Comparison of ENCODE assay signal across 9 cellular contexts in genomic region chr3:154040283-154040682, GRCh38.
DNase-seq lines count a peak whose midpoint lies in the region; ATAC-seq, FAIRE-seq and TF ChIP-seq lines count a peak whose summit lies in the region.
"Had no signal": no experiment of that assay in that cellular context is flagged by ENCODE, and none has a peak within 500 bp of the region (broad histone marks: within the 10 kb centered on the region; RNA-seq: fewer than 3 reads in every experiment).

No MANE protein-coding gene starts in this region.

- no peak overlapping the region for H3K27ac ChIP-seq in K562 (ENCODE audit: extremely low read depth, low read depth, low read length)
- no peak overlapping the region for H3K27ac ChIP-seq in transverse colon

- H3K4me2 ChIP-seq in K562 (ENCODE audit: insufficient read depth, low read length), result no peak overlapping the region

- DNase-seq in activated CD8-positive, alpha-beta T cell treated with anti-CD3 and anti-CD28 coated beads for 36 hours, result no peak
- DNase-seq in activated CD8-positive, alpha-beta T cell treated with anti-CD3 and anti-CD28 coated beads, Interleukin-2, amount 10 ng/mL, durations not matched to agents 7 days and 5 days, result no peak
- DNase-seq in K562 (ENCODE audit: extremely low read depth in 1 of 4, low spot score in 3 of 4), result peak in 1 of 4 experiments; percentile 22
- no peak for DNase-seq in transverse colon
- DNase-seq in NCI-H2227 treated with DMSO at 0.1 percent for 48 hours (lab: John Stamatoyannopoulos, UW), result no peak
- DNase-seq in medulla oblongata (ENCODE audit: extremely low spot score), result no peak

- intact Hi-C loops in activated CD8-positive, alpha-beta T cell treated with anti-CD3 and anti-CD28 coated beads for 36 hours (cut with micrococcal nuclease), result no loop called here
- intact Hi-C loops in K562 (cut with micrococcal nuclease) (loop anchor here (2.0 kb wide), 1 partner anchor 213 kb away; no protein-coding TSS in a partner anchor), transverse colon (cut with DNase I; ENCODE audit: low total_unique reads) (no loop called here)

- H3K36me3 ChIP-seq in K562 (ENCODE audit: control insufficient read depth, insufficient read depth, low read length) (no peaks in the 10 kb centered on the region), transverse colon (no peaks in the 10 kb centered on the region)

- H4K20me1 ChIP-seq in K562 (replicated peaks; ENCODE audit: control insufficient read depth, insufficient read depth, low read length), result no peaks in the 10 kb centered on the region

- in situ Hi-C loops in K562 (cut with MboI), result no loop called here
- in situ Hi-C loops in transverse colon (cut with MboI; ENCODE audit: low pct_ligation_motif_present in 1 of 4, low pct_unique_long_range_greater_than_20kb in 1 of 4, low sequenced_read_pairs in 3 of 4), result no loop called here

- TF ChIP-seq POLR2A in K562 (conservative IDR thresholded peaks at IDR 0.05), result no peak
- TF ChIP-seq POLR2A in transverse colon (IDR thresholded peaks at IDR 0.05), result no peak

- no peaks in the 10 kb centered on the region for H3K4me1 Mint-ChIP-seq in activated CD8-positive, alpha-beta T cell treated with anti-CD3 and anti-CD28 coated beads for 36 hours (ENCODE audit: low read depth)
- no peaks in the 10 kb centered on the region for H3K4me1 Mint-ChIP-seq in activated CD8-positive, alpha-beta T cell treated with anti-CD3 and anti-CD28 coated beads, Interleukin-2, amount 10 ng/mL, durations not matched to agents 7 days and 5 days (ENCODE audit: low read depth)
- H3K4me1 Mint-ChIP-seq: activated naive CD4-positive, alpha-beta T cell treated with anti-CD3 and anti-CD28 coated beads, Interleukin-2, amount 50 U/mL, for 24 hours had no signal

- no peaks in the 10 kb centered on the region for H3K79me2 ChIP-seq in K562 (ENCODE audit: control insufficient read depth, insufficient read depth, low read length)

- H3K27ac Mint-ChIP-seq in activated CD8-positive, alpha-beta T cell treated with anti-CD3 and anti-CD28 coated beads for 36 hours, result no peak overlapping the region
- H3K27ac Mint-ChIP-seq in activated CD8-positive, alpha-beta T cell treated with anti-CD3 and anti-CD28 coated beads, Interleukin-2, amount 10 ng/mL, durations not matched to agents 7 days and 5 days, result no peak overlapping the region
- H3K27ac Mint-ChIP-seq: activated naive CD4-positive, alpha-beta T cell treated with anti-CD3 and anti-CD28 coated beads, Interleukin-2, amount 50 U/mL, for 24 hours had no signal

- TF ChIP-seq EP300 in K562 (IDR thresholded peaks at IDR 0.05; ENCODE audit: low read length) (no peak), transverse colon (IDR thresholded peaks at IDR 0.05; ENCODE audit: low read depth) (no peak)

- peak; percentile 26 for TF ChIP-seq CTCF in activated CD8-positive, alpha-beta T cell treated with anti-CD3 and anti-CD28 coated beads for 36 hours (IDR thresholded peaks at IDR 0.05)
- TF ChIP-seq CTCF in K562 (IDR thresholded peaks at IDR 0.05 in 2 of 3, conservative IDR thresholded peaks at IDR 0.05 in 1 of 3; ENCODE audit: insufficient read depth in 2 of 3, low read depth in 1 of 3, low read length in 3 of 3) (peak in 2 of 3 experiments; percentile 35 to 36; a peak in 3 of 6 replicates), transverse colon (IDR thresholded peaks at IDR 0.05) (peak; percentile 18 to 32 (median 21))

- H3K4me3 Mint-ChIP-seq in activated CD8-positive, alpha-beta T cell treated with anti-CD3 and anti-CD28 coated beads for 36 hours, result no peak overlapping the region
- H3K4me3 Mint-ChIP-seq in activated CD8-positive, alpha-beta T cell treated with anti-CD3 and anti-CD28 coated beads, Interleukin-2, amount 10 ng/mL, durations not matched to agents 7 days and 5 days, result no peak overlapping the region
- H3K4me3 Mint-ChIP-seq: activated naive CD4-positive, alpha-beta T cell treated with anti-CD3 and anti-CD28 coated beads, Interleukin-2, amount 50 U/mL, for 24 hours had no signal

- no TSS peak for BruUV-seq in K562 (replicated peaks; lab: Mats Ljungman, UMichigan)

- no peak for ATAC-seq in activated CD8-positive, alpha-beta T cell treated with anti-CD3 and anti-CD28 coated beads for 36 hours
- no peak for ATAC-seq in activated CD8-positive, alpha-beta T cell treated with anti-CD3 and anti-CD28 coated beads, Interleukin-2, amount 10 ng/mL, durations not matched to agents 7 days and 5 days
- ATAC-seq in HG03520 (IDR thresholded peaks at IDR 0.05; ENCODE audit: unreplicated experiment) (peak; percentile 77), K562 (peak; percentile 71; the same call in 2 of the 3 replicates), GM19397 (IDR thresholded peaks at IDR 0.05; ENCODE audit: unreplicated experiment) (no peak)

- POLR2A ChIA-PET in activated CD8-positive, alpha-beta T cell treated with anti-CD3 and anti-CD28 coated beads for 36 hours (lab: Charles Lee), result no interaction called here
- POLR2A ChIA-PET in activated CD8-positive, alpha-beta T cell treated with anti-CD3 and anti-CD28 coated beads, Interleukin-2, amount 10 ng/mL, durations not matched to agents 7 days and 5 days (lab: Charles Lee), result no interaction called here
- POLR2A ChIA-PET in K562 (lab: Yijun Ruan, JAX), result no interaction called here

- no peaks in the 10 kb centered on the region for H3K9me3 Mint-ChIP-seq in activated CD8-positive, alpha-beta T cell treated with anti-CD3 and anti-CD28 coated beads for 36 hours
- H3K9me3 Mint-ChIP-seq in activated CD8-positive, alpha-beta T cell treated with anti-CD3 and anti-CD28 coated beads, Interleukin-2, amount 10 ng/mL, durations not matched to agents 7 days and 5 days (ENCODE audit: insufficient read depth), result no peaks in the 10 kb centered on the region
- H3K9me3 Mint-ChIP-seq: activated naive CD4-positive, alpha-beta T cell treated with anti-CD3 and anti-CD28 coated beads, Interleukin-2, amount 50 U/mL, for 24 hours had no signal

- H3K27me3 ChIP-seq in K562 (ENCODE audit: control insufficient read depth in 2 of 2, insufficient read depth in 2 of 2, low read length in 2 of 2), result no peaks in the 10 kb centered on the region
- H3K27me3 ChIP-seq in transverse colon, result no peaks in the 10 kb centered on the region

- peaks cover 3% of the 10 kb centered on the region for H3K27me3 Mint-ChIP-seq in activated CD8-positive, alpha-beta T cell treated with anti-CD3 and anti-CD28 coated beads for 36 hours
- no peaks in the 10 kb centered on the region for H3K27me3 Mint-ChIP-seq in activated CD8-positive, alpha-beta T cell treated with anti-CD3 and anti-CD28 coated beads, Interleukin-2, amount 10 ng/mL, durations not matched to agents 7 days and 5 days (ENCODE audit: low read depth)
- H3K27me3 Mint-ChIP-seq: activated naive CD4-positive, alpha-beta T cell treated with anti-CD3 and anti-CD28 coated beads, Interleukin-2, amount 50 U/mL, for 24 hours had no signal

- CTCF ChIA-PET in activated CD8-positive, alpha-beta T cell treated with anti-CD3 and anti-CD28 coated beads for 36 hours (lab: Charles Lee), result no interaction called here
- CTCF ChIA-PET in activated CD8-positive, alpha-beta T cell treated with anti-CD3 and anti-CD28 coated beads, Interleukin-2, amount 10 ng/mL, durations not matched to agents 7 days and 5 days (lab: Charles Lee), result no interaction called here
- CTCF ChIA-PET in K562 (lab: Yijun Ruan, JAX; ENCODE audit: low intra/inter-chr PET ratio), result interaction anchor here (1.7 kb wide), 1 partner anchor 213 kb away, joined by 9 read pairs; no protein-coding TSS in a partner anchor

- peak; percentile 22 to 41; a peak in 3 of 4 replicates for TF ChIP-seq RAD21 in K562 (CRISPR knock-in tag; conservative IDR thresholded peaks at IDR 0.05 in 1 of 2, IDR thresholded peaks at IDR 0.05 in 1 of 2)

- peak; percentile 26 for FAIRE-seq in K562 (lab: Jason Lieb, UNC)

- H3K4me3 ChIP-seq in K562 (no peak overlapping the region), transverse colon (no peak overlapping the region)

- H3K4me1 ChIP-seq in K562 (replicated peaks in 1 of 2; ENCODE audit: control insufficient read depth in 2 of 2, insufficient read depth in 2 of 2, low read length in 2 of 2), result no peaks in the 10 kb centered on the region
- H3K4me1 ChIP-seq in transverse colon, result no peaks in the 10 kb centered on the region

- H3K36me3 Mint-ChIP-seq in activated CD8-positive, alpha-beta T cell treated with anti-CD3 and anti-CD28 coated beads for 36 hours (ENCODE audit: low read depth), result no peaks in the 10 kb centered on the region
- no peaks in the 10 kb centered on the region for H3K36me3 Mint-ChIP-seq in activated CD8-positive, alpha-beta T cell treated with anti-CD3 and anti-CD28 coated beads, Interleukin-2, amount 10 ng/mL, durations not matched to agents 7 days and 5 days (ENCODE audit: low read depth)
- H3K36me3 Mint-ChIP-seq: activated naive CD4-positive, alpha-beta T cell treated with anti-CD3 and anti-CD28 coated beads, Interleukin-2, amount 50 U/mL, for 24 hours had no signal

- no peaks in the 10 kb centered on the region for H3K9me1 ChIP-seq in K562 (ENCODE audit: control insufficient read depth, insufficient read depth, low read length)

- H3K9me3 ChIP-seq in K562 (replicated peaks; ENCODE audit: control insufficient read depth, insufficient read depth, low read depth, low read length) (no peaks in the 10 kb centered on the region), transverse colon (no peaks in the 10 kb centered on the region)

- H2AFZ ChIP-seq in K562 (ENCODE audit: low read depth, low read length), result no peak overlapping the region

- H3K9ac ChIP-seq in K562 (ENCODE audit: insufficient read depth in 1 of 2, low read depth in 2 of 2, low read length in 2 of 2), result no peak overlapping the region

TF ChIP-seq in K562, 482 proteins besides CTCF, POLR2A, EP300 and RAD21 (continues in another document):
- TF ChIP-seq DIDO1 (tag; IDR thresholded peaks at IDR 0.05; ENCODE audit: low read depth), result no peak

Comparison
In these comparisons a context has a peak if more than half of its experiments do, and no peak if none do; other contexts are left out.
1. ATAC-seq: peak in HG03520 (single experiment) and K562 (single experiment); none in activated CD8-positive, alpha-beta T cell treated with anti-CD3 and anti-CD28 coated beads for 36 hours (single experiment), activated CD8-positive, alpha-beta T cell treated with anti-CD3 and anti-CD28 coated beads, Interleukin-2, amount 10 ng/mL, durations not matched to agents 7 days and 5 days (single experiment) and GM19397 (single experiment).
2. Peak in every context shown above with its lines, with median percentiles within 50 percentile points of each other: CTCF ChIP-seq.